1 cellular context compared by ENCODE assay signal in the genomic region with DNA sequence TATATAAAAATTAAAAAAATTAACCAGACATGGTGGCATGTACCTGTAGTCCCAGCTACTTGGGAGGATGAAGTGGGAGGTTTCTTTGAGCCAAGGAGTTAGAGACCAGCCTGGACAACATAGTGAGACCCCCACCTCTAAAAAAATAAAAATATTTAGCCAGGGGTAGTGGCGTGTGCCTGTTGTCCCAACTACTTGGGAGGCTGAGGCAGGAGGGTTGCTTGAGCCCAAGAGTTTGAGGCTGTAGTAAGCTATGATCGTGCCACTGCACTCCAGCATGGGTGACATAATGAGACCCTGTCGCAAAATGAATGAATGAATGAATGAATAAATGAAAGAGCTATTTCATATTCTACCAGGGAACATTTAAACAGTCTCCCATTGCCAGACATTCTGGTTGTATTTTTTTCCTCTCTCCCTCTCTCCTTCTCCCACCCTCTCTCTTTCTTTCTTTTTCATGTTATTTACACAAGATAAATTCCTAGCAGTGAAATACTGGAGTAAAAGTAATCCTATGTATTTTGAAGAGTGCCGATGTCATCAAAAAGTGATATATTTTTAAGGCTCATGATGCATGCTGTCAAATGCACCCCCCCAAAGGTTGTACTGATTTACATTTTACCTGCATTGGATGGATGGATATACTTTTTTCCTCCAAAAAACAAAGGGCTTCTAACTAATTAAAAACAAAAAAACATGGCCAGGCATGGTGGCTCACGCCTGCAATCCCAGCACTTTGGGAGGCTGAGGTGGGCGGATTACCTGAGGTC.
A peak's percentile ranks its signal among the peaks of the same experiment; 100 is the strongest.
TF ChIP-seq lines count a peak whose summit lies in the region.

No MANE protein-coding gene starts in this region.

TF ChIP-seq in H1, 55 proteins besides CTCF, POLR2A, EP300 and RAD21:
- TF ChIP-seq RFX5 (IDR thresholded peaks at IDR 0.05; ENCODE audit: borderline replicate concordance, low read depth, low read length) (no peak), RBBP5 (IDR thresholded peaks at IDR 0.05; ENCODE audit: borderline replicate concordance, low read depth, low read length) (no peak), MAFK (IDR thresholded peaks at IDR 0.05; ENCODE audit: low read depth, low read length) (peak; percentile 65; the same call in 1 of the 2 replicates), SP2 (IDR thresholded peaks at IDR 0.05; ENCODE audit: low read length) (no peak)
- TF ChIP-seq, protein P1, sequence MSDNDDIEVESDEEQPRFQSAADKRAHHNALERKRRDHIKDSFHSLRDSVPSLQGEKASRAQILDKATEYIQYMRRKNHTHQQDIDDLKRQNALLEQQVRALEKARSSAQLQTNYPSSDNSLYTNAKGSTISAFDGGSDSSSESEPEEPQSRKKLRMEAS (IDR thresholded peaks at IDR 0.05) = no peak
